1 cellular context compared by ENCODE assay signal in genomic region chr5:40791715-40792139, GRCh38.
TF ChIP-seq lines count a peak whose summit lies in the region.

No MANE protein-coding gene starts in this region.

TF ChIP-seq in HepG2, 621 proteins besides CTCF, POLR2A, EP300 and RAD21 (continued from another document):
- TF ChIP-seq STAT6 (CRISPR knock-in tag; IDR thresholded peaks at IDR 0.05; ENCODE audit: borderline replicate concordance) (no peak), KLF9 (CRISPR knock-in tag; IDR thresholded peaks at IDR 0.05; ENCODE audit: low read depth) (no peak), GABPB1 (CRISPR knock-in tag; IDR thresholded peaks at IDR 0.05) (no peak), NCOA2 (CRISPR knock-in tag; IDR thresholded peaks at IDR 0.05) (peak; percentile 25; the same call in 1 of the 2 replicates), ARID2 (CRISPR knock-in tag; IDR thresholded peaks at IDR 0.05; ENCODE audit: borderline replicate concordance) (no peak), RORA (CRISPR knock-in tag; IDR thresholded peaks at IDR 0.05) (no peak), ZNF264 (CRISPR knock-in tag; IDR thresholded peaks at IDR 0.05) (no peak), ATAD3A (CRISPR knock-in tag; IDR thresholded peaks at IDR 0.05) (no peak)
